In genomic region chr2:58261215-58261614, GRCh38 we compare ENCODE assay signal across 25 cellular contexts.
"Had no signal": no experiment of that assay in that cellular context is flagged by ENCODE, and none has a peak within 500 bp of the region (broad histone marks: within the 10 kb centered on the region; RNA-seq: fewer than 3 reads in every experiment).

No MANE protein-coding gene starts in this region.

- DNase-seq: cortex of kidney; effector memory CD8-positive, alpha-beta T cell; hypothalamus; immature natural killer cell; islet precursor cell; kidney glomerular epithelial cell; left colon; left ventricle myocardium superior; lower lobe of right lung; natural killer cell; pancreas; stimulated activated CD4-positive, alpha-beta T cell treated with anti-CD3 and anti-CD28 coated beads, Interleukin-12 subunit alpha, Interleukin-12 subunit beta, amount 100 ng/mL, for 4 hours; stimulated activated CD4-positive, alpha-beta T cell treated with anti-CD3 and anti-CD28 coated beads, Interleukin-1b, Interleukin-23, amount 100 ng/mL, for 48 hours; stimulated activated CD4-positive, alpha-beta T cell treated with anti-CD3 and anti-CD28 coated beads, Interleukin-4, amount 100 ng/mL, for 1 hour; stimulated activated CD8-positive, alpha-beta memory T cell treated with anti-CD3 and anti-CD28 coated beads, Interleukin-4, amount 100 ng/mL, for 48 hours; stimulated activated naive CD4-positive, alpha-beta T cell; stimulated activated naive CD8-positive, alpha-beta T cell treated with anti-CD3 and anti-CD28 coated beads, Interleukin-15, amount 100 ng/mL, for 72 hours; transverse colon; upper lobe of right lung; uterus had no signal

- FAIRE-seq: frontal cortex, pancreas had no signal

- H3K27ac ChIP-seq: lower lobe of right lung, neutrophil, pancreas, suprapubic skin, transverse colon, upper lobe of right lung, uterus had no signal

- ATAC-seq: effector memory CD8-positive, alpha-beta T cell; left colon; left ventricle myocardium superior; lower lobe of right lung; natural killer cell; pancreas; sciatic nerve; stimulated activated naive CD8-positive, alpha-beta T cell treated with anti-CD3 and anti-CD28 coated beads, Interleukin-15, amount 100 ng/mL, for 72 hours; upper lobe of right lung had no signal

- H3K4me2 ChIP-seq: smooth muscle cell had no signal

- H3K4me1 Mint-ChIP-seq: immature natural killer cell, natural killer cell had no signal

- H3K36me3 Mint-ChIP-seq: immature natural killer cell, natural killer cell had no signal

- H3K4me3 Mint-ChIP-seq: effector memory CD8-positive, alpha-beta T cell; immature natural killer cell; natural killer cell; stimulated activated naive CD8-positive, alpha-beta T cell treated with anti-CD3 and anti-CD28 coated beads, Interleukin-15, amount 100 ng/mL, for 72 hours had no signal

- H3K27me3 ChIP-seq: neutrophil, pancreas, suprapubic skin, transverse colon, upper lobe of right lung, uterus had no signal

- H3K4me1 ChIP-seq: lower lobe of right lung, pancreas, suprapubic skin, transverse colon, upper lobe of right lung, uterus had no signal

- H3K9me3 ChIP-seq: lower lobe of right lung, neutrophil, pancreas, suprapubic skin, transverse colon, upper lobe of right lung, uterus had no signal

- H3K9me3 Mint-ChIP-seq: effector memory CD8-positive, alpha-beta T cell; natural killer cell had no signal

- H3K36me3 ChIP-seq: lower lobe of right lung, neutrophil, pancreas, suprapubic skin, transverse colon, upper lobe of right lung, uterus had no signal

- H3K4me3 ChIP-seq: lower lobe of right lung, pancreas, smooth muscle cell, suprapubic skin, transverse colon, upper lobe of right lung, uterus had no signal
